Comparison of ENCODE assay signal across 1 cellular context in the genomic region with DNA sequence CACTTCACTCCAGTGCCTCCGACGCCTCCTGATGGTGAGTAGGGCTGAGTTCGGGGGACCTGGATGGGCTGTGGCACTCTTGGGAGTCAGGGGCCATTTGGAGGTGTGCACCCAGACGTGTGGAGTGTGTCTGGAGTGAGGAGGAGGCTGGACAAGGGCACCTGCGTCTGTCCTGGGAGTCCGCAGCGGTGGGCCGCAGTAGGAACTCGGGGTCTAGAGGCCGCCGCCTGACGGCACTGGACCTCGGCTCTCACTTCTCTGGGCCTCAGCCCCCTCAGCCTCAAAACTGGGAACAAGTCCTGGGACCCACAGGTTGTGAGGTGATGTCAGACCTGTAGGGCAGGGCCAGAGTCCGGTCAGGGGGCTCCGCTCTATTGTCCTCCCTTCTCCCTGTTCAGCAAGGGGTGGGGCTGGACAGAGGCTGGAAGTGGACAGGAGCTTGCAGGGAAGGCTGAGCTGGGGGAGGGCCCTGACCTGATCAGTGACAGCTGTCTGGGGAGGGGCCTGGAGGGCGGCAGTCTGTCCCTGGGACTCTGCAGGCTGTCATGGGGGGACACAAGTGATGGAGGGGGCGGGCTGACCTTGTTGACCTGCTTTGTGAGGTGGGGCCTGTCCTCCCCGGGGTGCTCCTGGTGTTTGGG.
TF ChIP-seq lines count a peak whose summit lies in the region.

No MANE protein-coding gene starts in this region.

TF ChIP-seq in IMR-90, 13 proteins besides CTCF, POLR2A, EP300 and RAD21:
- TF ChIP-seq MAFK (IDR thresholded peaks at IDR 0.05; ENCODE audit: low read depth, low read length), result no peak
- no peak for TF ChIP-seq SMC3 (IDR thresholded peaks at IDR 0.05; ENCODE audit: low read depth, low read length)
- TF ChIP-seq BHLHE40 (IDR thresholded peaks at IDR 0.05; ENCODE audit: low read depth, low read length), result no peak
- no peak for TF ChIP-seq RFX5 (IDR thresholded peaks at IDR 0.05; ENCODE audit: low read depth, low read length)
- no peak for TF ChIP-seq CEBPB (IDR thresholded peaks at IDR 0.05; ENCODE audit: low read depth, low read length)
- no peak for TF ChIP-seq MAZ (IDR thresholded peaks at IDR 0.05; ENCODE audit: borderline replicate concordance, low read depth, low read length)
- TF ChIP-seq, protein P1, sequence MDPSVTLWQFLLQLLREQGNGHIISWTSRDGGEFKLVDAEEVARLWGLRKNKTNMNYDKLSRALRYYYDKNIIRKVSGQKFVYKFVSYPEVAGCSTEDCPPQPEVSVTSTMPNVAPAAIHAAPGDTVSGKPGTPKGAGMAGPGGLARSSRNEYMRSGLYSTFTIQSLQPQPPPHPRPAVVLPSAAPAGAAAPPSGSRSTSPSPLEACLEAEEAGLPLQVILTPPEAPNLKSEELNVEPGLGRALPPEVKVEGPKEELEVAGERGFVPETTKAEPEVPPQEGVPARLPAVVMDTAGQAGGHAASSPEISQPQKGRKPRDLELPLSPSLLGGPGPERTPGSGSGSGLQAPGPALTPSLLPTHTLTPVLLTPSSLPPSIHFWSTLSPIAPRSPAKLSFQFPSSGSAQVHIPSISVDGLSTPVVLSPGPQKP (IDR thresholded peaks at IDR 0.05; ENCODE audit: borderline replicate concordance, low read depth, low read length), result no peak
- TF ChIP-seq FOS (IDR thresholded peaks at IDR 0.05; ENCODE audit: low read depth, low read length), result no peak
- TF ChIP-seq, protein P2, sequence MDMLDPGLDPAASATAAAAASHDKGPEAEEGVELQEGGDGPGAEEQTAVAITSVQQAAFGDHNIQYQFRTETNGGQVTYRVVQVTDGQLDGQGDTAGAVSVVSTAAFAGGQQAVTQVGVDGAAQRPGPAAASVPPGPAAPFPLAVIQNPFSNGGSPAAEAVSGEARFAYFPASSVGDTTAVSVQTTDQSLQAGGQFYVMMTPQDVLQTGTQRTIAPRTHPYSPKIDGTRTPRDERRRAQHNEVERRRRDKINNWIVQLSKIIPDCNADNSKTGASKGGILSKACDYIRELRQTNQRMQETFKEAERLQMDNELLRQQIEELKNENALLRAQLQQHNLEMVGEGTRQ (IDR thresholded peaks at IDR 0.05; ENCODE audit: low read depth, low read length), result no peak
- TF ChIP-seq CHD1 (IDR thresholded peaks at IDR 0.05; ENCODE audit: low read depth, low read length), result no peak
- no peak for TF ChIP-seq NFE2L2 (IDR thresholded peaks at IDR 0.05; ENCODE audit: low read depth, low read length)
- no peak for TF ChIP-seq MXI1 (IDR thresholded peaks at IDR 0.05; ENCODE audit: borderline replicate concordance, low read depth, low read length)
- no peak for TF ChIP-seq RCOR1 (IDR thresholded peaks at IDR 0.05; ENCODE audit: insufficient replicate concordance, low read length)
